In the genomic region with DNA sequence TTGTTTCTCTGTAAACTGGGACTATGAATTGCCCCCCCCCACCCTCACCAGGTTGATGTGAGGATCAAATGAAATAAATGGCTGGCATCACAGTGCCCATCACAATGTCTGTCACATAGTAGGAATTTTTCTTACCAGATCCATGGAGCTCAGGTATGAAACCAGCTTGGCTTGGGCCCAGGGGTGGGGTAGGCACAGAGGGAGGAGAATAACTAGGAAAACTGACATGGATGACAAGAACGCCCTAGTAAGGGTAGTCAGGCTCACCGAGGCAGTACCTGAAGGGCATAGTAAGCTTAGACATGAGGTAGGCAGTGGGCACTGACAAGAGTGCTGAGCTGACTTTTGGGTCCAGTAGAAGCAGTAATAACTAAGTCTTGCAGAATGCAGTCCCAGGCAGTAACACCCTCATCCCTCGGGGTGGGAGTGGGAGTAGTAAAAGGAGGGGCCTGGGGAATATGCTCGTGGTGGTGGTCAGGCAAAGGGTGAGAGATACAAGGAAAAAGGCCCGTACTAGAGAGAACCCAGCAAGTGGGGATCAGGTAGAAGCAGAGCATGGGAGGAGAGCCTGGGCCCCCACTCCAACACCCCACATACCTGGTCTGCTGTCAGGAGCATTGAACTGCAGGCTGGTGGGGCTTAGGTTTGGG, we compare ENCODE assay signal across 16 cellular contexts.
DNase-seq lines count a peak whose midpoint lies in the region; ATAC-seq and TF ChIP-seq lines count a peak whose summit lies in the region.
"Had no signal": no experiment of that assay in that cellular context is flagged by ENCODE, and none has a peak within 500 bp of the region (broad histone marks: within the 10 kb centered on the region; RNA-seq: fewer than 3 reads in every experiment).

No MANE protein-coding gene starts in this region.

- H3K27me3 Mint-ChIP-seq in type B pancreatic cell: no peaks in the 10 kb centered on the region
- peaks cover 2% of the 10 kb centered on the region for H3K27me3 Mint-ChIP-seq in chondrocyte (ENCODE audit: low read depth)
- H3K27me3 Mint-ChIP-seq: CD4-positive, alpha-beta memory T cell had no signal

- DNase-seq in 8988T (peak; percentile 2), GM13976 (ENCODE audit: low spot score) (peak; percentile 1), iPS-NIHi7 (ENCODE audit: extremely low spot score) (peak; percentile 2), type B pancreatic cell (ENCODE audit: extremely low spot score, unreplicated experiment) (peak; percentile 27), chondrocyte (ENCODE audit: low spot score) (no peak), NCI-H1436 (lab: John Stamatoyannopoulos, UW) (no peak)
- DNase-seq: BE2C; CD4-positive, alpha-beta memory T cell; DMS153; DMS79 treated with DMSO at 0.1 percent for 48 hours; EL; GOT3; HFFc6 had no signal

- in situ Hi-C loops in GM13976 (cut with MboI; ENCODE audit: low sequenced_read_pairs, unreplicated experiment): no loop called here

- H3K4me3 Mint-ChIP-seq in type B pancreatic cell (no peak overlapping the region), chondrocyte (ENCODE audit: unreplicated experiment) (no peak overlapping the region)
- H3K4me3 Mint-ChIP-seq: HFFc6 had no signal

- H3K36me3 Mint-ChIP-seq in type B pancreatic cell (no peaks in the 10 kb centered on the region), chondrocyte (ENCODE audit: low read depth) (no peaks in the 10 kb centered on the region)
- H3K36me3 Mint-ChIP-seq: CD4-positive, alpha-beta memory T cell had no signal

- H3K4me1 Mint-ChIP-seq in type B pancreatic cell (ENCODE audit: unreplicated experiment) (peaks cover 7% of the 10 kb centered on the region), chondrocyte (ENCODE audit: low read depth) (no peaks in the 10 kb centered on the region)
- H3K4me1 Mint-ChIP-seq: CD4-positive, alpha-beta memory T cell had no signal

- TF ChIP-seq CTCF in GM13976 (IDR thresholded peaks at IDR 0.05; ENCODE audit: borderline replicate concordance, control extremely low read depth, extremely low read depth, insufficient read depth, missing control alignments) (no peak), type B pancreatic cell (conservative IDR thresholded peaks at IDR 0.05) (no peak), chondrocyte (IDR thresholded peaks at IDR 0.05) (no peak)

- no peak for ATAC-seq in HG03139 (IDR thresholded peaks at IDR 0.05; ENCODE audit: unreplicated experiment)
- ATAC-seq: A549, HepG2 had no signal

- H3K9me3 Mint-ChIP-seq in type B pancreatic cell (no peaks in the 10 kb centered on the region), chondrocyte (ENCODE audit: low read depth) (no peaks in the 10 kb centered on the region)
- H3K9me3 Mint-ChIP-seq: CD4-positive, alpha-beta memory T cell; HFFc6 had no signal

- H3K27ac Mint-ChIP-seq in type B pancreatic cell (no peak overlapping the region), chondrocyte (ENCODE audit: unreplicated experiment) (no peak overlapping the region)
- H3K27ac Mint-ChIP-seq: CD4-positive, alpha-beta memory T cell; HFFc6 had no signal

Comparison
In these comparisons a context has a peak if more than half of its experiments do, and no peak if none do; other contexts are left out.
1. DNase-seq: peak in 8988T (single experiment), GM13976 (single experiment), iPS-NIHi7 (single experiment) and type B pancreatic cell (single experiment); none in chondrocyte (single experiment) and NCI-H1436 (single experiment).